8 cellular contexts compared by ENCODE assay signal in genomic region chr2:101823347-101823791, GRCh38.
DNase-seq lines count a peak whose midpoint lies in the region; ATAC-seq and TF ChIP-seq lines count a peak whose summit lies in the region.

No MANE protein-coding gene starts in this region.

- H3K4me2 ChIP-seq in Loucy (ENCODE audit: low read depth, low read length, poor library complexity, severe bottlenecking), result peak overlapping the region; percentile 9

- no peak overlapping the region for H3K27ac ChIP-seq in right lobe of liver

- WGBS in right lobe of liver (ENCODE audit: insufficient coverage, low coverage, low lambda C conversion rate, missing lambda C conversion rate), result 16% methylated on average over 11 of the region's 14 CpGs

- no peak for TF ChIP-seq POLR2A in right lobe of liver (IDR thresholded peaks at IDR 0.05)

- no peaks in the 10 kb centered on the region for H3K27me3 ChIP-seq in Loucy (ENCODE audit: insufficient read depth, low read length, poor library complexity, severe bottlenecking)
- no peaks in the 10 kb centered on the region for H3K27me3 ChIP-seq in right lobe of liver

- H3K4me3 ChIP-seq in Loucy (ENCODE audit: low read length, poor library complexity, severe bottlenecking) (no peak overlapping the region), right lobe of liver (no peak overlapping the region)

- peaks cover 29% of the 10 kb centered on the region for H3K36me3 ChIP-seq in Loucy (ENCODE audit: insufficient read depth, low read length)
- H3K36me3 ChIP-seq in right lobe of liver, result peaks cover 0 to 24% (median 0%) of the 10 kb centered on the region in 4 donors

- H3K27me3 Mint-ChIP-seq in central memory CD8-positive, alpha-beta T cell, result no peaks in the 10 kb centered on the region

- no peak overlapping the region for H2AFZ ChIP-seq in Loucy (ENCODE audit: low read length)

- intact Hi-C loops in right lobe of liver (cut with DNase I), result no loop called here

- peaks cover 56% of the 10 kb centered on the region for H3K4me1 ChIP-seq in Loucy (ENCODE audit: insufficient read depth, low read length, poor library complexity, severe bottlenecking)
- peaks cover 0 to 14% (median 5%) of the 10 kb centered on the region in 4 donors for H3K4me1 ChIP-seq in right lobe of liver

- H3K36me3 Mint-ChIP-seq in central memory CD8-positive, alpha-beta T cell (ENCODE audit: insufficient read depth), result peaks cover 5% of the 10 kb centered on the region

- peak; percentile 46 for DNase-seq in AG20443 (ENCODE audit: low spot score)
- DNase-seq in GM20000 (ENCODE audit: low spot score), result peak; percentile 45
- peak; percentile 49 to 53 for DNase-seq in central memory CD8-positive, alpha-beta T cell (ENCODE audit: low spot score in 2 of 2)
- peak in 2 of 3 donors; percentile 60 to 77 for DNase-seq in right lobe of liver
- DNase-seq in stimulated activated CD8-positive, alpha-beta memory T cell treated with anti-CD3 and anti-CD28 coated beads, Interleukin-2, amount 100 ng/mL, for 1 hour (ENCODE audit: low read depth in 2 of 2), result peak; percentile 33 to 46
- DNase-seq in DMS79 treated with DMSO at 0.1 percent for 48 hours (lab: John Stamatoyannopoulos, UW), result no peak

- peak; percentile 66 to 67 for ATAC-seq in activated CD4-positive, CD25-positive, alpha-beta regulatory T cell treated with anti-CD3 and anti-CD28 coated beads, Interleukin-2, amount 50 U/mL, for 24 hours
- peak; percentile 87 for ATAC-seq in central memory CD8-positive, alpha-beta T cell (replicated peaks; ENCODE audit: extremely low read depth, poor library complexity, severe bottlenecking)
- ATAC-seq in right lobe of liver, result peak; percentile 88 to 96 (median 94)

- H3K79me2 ChIP-seq in Loucy (ENCODE audit: insufficient read depth, low read length), result peaks cover 62% of the 10 kb centered on the region

- H3K9me2 ChIP-seq in Loucy (replicated peaks; ENCODE audit: low read depth, low read length), result no peaks in the 10 kb centered on the region

- TF ChIP-seq CTCF in GM20000 (IDR thresholded peaks at IDR 0.05; ENCODE audit: extremely low read depth, missing control alignments) (peak; percentile 82), Loucy (conservative IDR thresholded peaks at IDR 0.05; ENCODE audit: low read length) (peak; percentile 85), right lobe of liver (IDR thresholded peaks at IDR 0.05) (peak; percentile 59 to 78 (median 70))

- H4K20me1 ChIP-seq in Loucy (ENCODE audit: insufficient read depth, low read length, poor library complexity, severe bottlenecking), result peaks cover 47% of the 10 kb centered on the region

- peaks cover 55% of the 10 kb centered on the region for H3K4me1 Mint-ChIP-seq in central memory CD8-positive, alpha-beta T cell

- H3K9me3 Mint-ChIP-seq in central memory CD8-positive, alpha-beta T cell, result no peaks in the 10 kb centered on the region

- H3K27ac Mint-ChIP-seq in central memory CD8-positive, alpha-beta T cell (ENCODE audit: low read depth), result peak overlapping the region; percentile 73

- no peaks in the 10 kb centered on the region for H3F3A ChIP-seq in Loucy (ENCODE audit: low read depth)

- peak overlapping the region; percentile 6 for H3K4me3 Mint-ChIP-seq in central memory CD8-positive, alpha-beta T cell

- H3K9me3 ChIP-seq in Loucy (ENCODE audit: insufficient read depth, low read depth, low read length) (no peaks in the 10 kb centered on the region), right lobe of liver (no peaks in the 10 kb centered on the region)

- H3K9ac ChIP-seq in Loucy (ENCODE audit: low read depth, low read length, poor library complexity, severe bottlenecking), result no peak overlapping the region
